In the genomic region with DNA sequence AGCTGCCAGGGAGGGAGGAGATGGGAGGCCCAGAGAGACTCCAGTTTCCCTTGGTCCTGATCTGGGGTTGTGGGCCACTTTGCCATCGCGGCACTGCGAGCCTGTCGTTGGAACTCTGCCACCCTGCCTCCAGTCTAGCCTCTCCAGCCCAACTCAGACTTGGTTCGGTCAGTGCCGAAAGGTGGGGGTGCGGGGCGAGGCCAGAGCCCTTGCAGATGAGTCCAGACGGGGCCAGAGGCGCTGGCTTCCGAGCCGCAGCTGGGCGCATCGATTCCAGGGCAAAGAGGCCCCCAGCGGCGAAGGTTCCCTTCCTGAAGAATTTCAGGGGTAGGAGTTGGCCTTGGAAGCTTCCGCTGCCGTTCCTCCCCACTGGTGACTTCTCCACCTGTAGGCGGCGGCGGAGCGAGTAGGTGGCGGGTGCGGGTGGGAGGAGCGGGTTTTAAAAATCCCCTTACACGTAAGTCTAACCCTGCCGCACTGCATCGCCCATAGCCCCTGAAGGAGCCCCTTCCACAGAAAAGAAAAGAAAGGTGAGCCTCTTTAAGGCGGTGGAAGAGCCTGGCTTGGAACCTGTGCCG, we compare ENCODE assay signal across 11 cellular contexts. TPM values are rescaled to one million over a fixed set of nuclear protein-coding genes. Genes with fewer than 3 reads are reported as not detected.
A peak's percentile ranks its signal among the peaks of the same experiment; 100 is the strongest.
DNase-seq lines count a peak whose midpoint lies in the region; ATAC-seq and TF ChIP-seq lines count a peak whose summit lies in the region.
"Had no signal": no experiment of that assay in that cellular context is flagged by ENCODE, and none has a peak within 500 bp of the region (broad histone marks: within the 10 kb centered on the region; RNA-seq: fewer than 3 reads in every experiment).

No MANE protein-coding gene starts in this region.

- intact Hi-C loops in transverse colon (cut with DNase I; ENCODE audit: low total_unique reads): loop anchor here (5.0 to 10.0 kb wide), 2 partner anchors 243 to 770 kb away; no protein-coding TSS in a partner anchor

- peak in 1 of 5 experiments; percentile 5 for TF ChIP-seq CTCF in transverse colon (IDR thresholded peaks at IDR 0.05)

- in situ Hi-C loops in transverse colon (cut with MboI; ENCODE audit: low pct_ligation_motif_present in 1 of 4, low pct_unique_long_range_greater_than_20kb in 1 of 4, low sequenced_read_pairs in 3 of 4): loop anchor here (10.0 to 25.0 kb wide), 7 partner anchors 243 to 780 kb away; no protein-coding TSS in a partner anchor

- H3K9ac ChIP-seq in mesendoderm (ENCODE audit: low read length): peak overlapping the region; percentile 85

- peak overlapping the region; percentile 11 for H3K18ac ChIP-seq in mesendoderm (ENCODE audit: low read length)

- no peak overlapping the region for H3K4ac ChIP-seq in mesendoderm (ENCODE audit: low read depth, low read length)

- H3K4me1 ChIP-seq in mesendoderm (ENCODE audit: control insufficient read depth, low read depth, low read length) (peaks cover 8% of the 10 kb centered on the region), transverse colon (peaks cover 6 to 53% (median 34%) of the 10 kb centered on the region in 4 donors)

- no peak overlapping the region for H2BK5ac ChIP-seq in mesendoderm (ENCODE audit: low read length)

- H3K27ac ChIP-seq in mesendoderm (ENCODE audit: low read depth, low read length) (peak overlapping the region; percentile 19), transverse colon (peak overlapping the region; percentile 11 to 47 (median 40))

- peaks cover 8% of the 10 kb centered on the region for H3K79me1 ChIP-seq in mesendoderm (ENCODE audit: low read length)

- H3K79me2 ChIP-seq in mesendoderm (ENCODE audit: control insufficient read depth, insufficient read depth, low read length): peaks cover 29% of the 10 kb centered on the region

- H3K23ac ChIP-seq in mesendoderm (ENCODE audit: low read length): peak overlapping the region; percentile 29

- WGBS in mesendoderm (ENCODE audit: extremely low coverage, insufficient coverage, low lambda C conversion rate): no CpG with 5 or more reads among the region's 30 CpGs
- WGBS in transverse colon (ENCODE audit: low coverage in 1 of 2), 2 donors: 22% methylated on average over 23 of the region's 30 CpGs; no CpG with 5 or more reads in 1 of the 2 donors

- H3K36me3 ChIP-seq in mesendoderm (ENCODE audit: control insufficient read depth, insufficient read depth, low read length) (peaks cover 1% of the 10 kb centered on the region), transverse colon (no peaks in the 10 kb centered on the region)

- peak overlapping the region; percentile 91 for H3K56ac ChIP-seq in mesendoderm (ENCODE audit: low read length)

- no peak overlapping the region for H2AK5ac ChIP-seq in mesendoderm (ENCODE audit: low read length)

- no peak for ATAC-seq in GM19035 (IDR thresholded peaks at IDR 0.05; ENCODE audit: unreplicated experiment)

- H3K4me2 ChIP-seq in mesendoderm (ENCODE audit: low read length): peak overlapping the region; percentile 100

- H4K8ac ChIP-seq in mesendoderm (ENCODE audit: low read depth, low read length): no peak overlapping the region

- DNase-seq in DMS 273 (lab: John Stamatoyannopoulos, UW; ENCODE audit: unreplicated experiment) (peak; percentile 16), DMS 273 treated with DMSO at 0.1 percent for 48 hours (lab: John Stamatoyannopoulos, UW) (no peak), ecto neural progenitor cell (ENCODE audit: low spot score) (peak; percentile 70), mesendoderm (peak; percentile 64), transverse colon (no peak), NCI-H2107 treated with DMSO at 0.1 percent for 48 hours (lab: John Stamatoyannopoulos, UW; ENCODE audit: unreplicated experiment) (no peak), NOMO-1 treated with dmso at 0.1 percent for 144 hours (lab: John Stamatoyannopoulos, UW; ENCODE audit: unreplicated experiment) (no peak)
- DNase-seq: 8988T had no signal

- no peaks in the 10 kb centered on the region for H3K9me3 ChIP-seq in transverse colon

- no peak for TF ChIP-seq EP300 in transverse colon (IDR thresholded peaks at IDR 0.05; ENCODE audit: low read depth)

- H4K5ac ChIP-seq in mesendoderm (ENCODE audit: low read length): no peak overlapping the region

- no peak overlapping the region for H2BK120ac ChIP-seq in mesendoderm (ENCODE audit: low read depth, low read length)

- TF ChIP-seq POLR2A in transverse colon (IDR thresholded peaks at IDR 0.05): no peak

- peak overlapping the region; percentile 75 for H3K4me3 ChIP-seq in mesendoderm (ENCODE audit: low read length)
- peak overlapping the region in 3 of 4 donors; percentile 21 to 30 (median 28) for H3K4me3 ChIP-seq in transverse colon
- H3K4me3 ChIP-seq: lung had no signal

- no peak overlapping the region for H2BK15ac ChIP-seq in mesendoderm (replicated peaks; ENCODE audit: low read depth)

- peaks cover 11% of the 10 kb centered on the region for H3K27me3 ChIP-seq in mesendoderm (ENCODE audit: insufficient read depth, low read length, poor library complexity)
- peaks cover 77% of the 10 kb centered on the region for H3K27me3 ChIP-seq in transverse colon

RNA-seq across cellular contexts. Expression of gene WNT5A, which starts 5.1 kb away (rescaled TPM):
- polyA plus RNA-seq in mesendoderm (2013, experiment 1 of 2): 3.4 TPM
- 2.8 TPM for polyA plus RNA-seq in mesendoderm (2013, experiment 2 of 2)
- 10 to 100 TPM in 1 of 4 donors, 1 to 10 TPM in 3; 2.6 to 15.9 (median 5.5) TPM for total RNA-seq in transverse colon
- total RNA-seq: T-helper 2 cell treated with Interferon-gamma antibody and Interleukin-4, amounts not matched to agents 100 ng/mL and 5 ng/mL, for 36 hours had no signal

Comparison
In these comparisons a context has a peak if more than half of its experiments do, and no peak if none do; other contexts are left out.
1. DNase-seq: peak in DMS 273 (single experiment), ecto neural progenitor cell (single experiment) and mesendoderm (single experiment); none in DMS 273 treated with DMSO at 0.1 percent for 48 hours (single experiment), transverse colon (single experiment), NCI-H2107 treated with DMSO at 0.1 percent for 48 hours (single experiment) and NOMO-1 treated with dmso at 0.1 percent for 144 hours (single experiment).